Comparison of ENCODE assay signal across 8 cellular contexts in the genomic region with DNA sequence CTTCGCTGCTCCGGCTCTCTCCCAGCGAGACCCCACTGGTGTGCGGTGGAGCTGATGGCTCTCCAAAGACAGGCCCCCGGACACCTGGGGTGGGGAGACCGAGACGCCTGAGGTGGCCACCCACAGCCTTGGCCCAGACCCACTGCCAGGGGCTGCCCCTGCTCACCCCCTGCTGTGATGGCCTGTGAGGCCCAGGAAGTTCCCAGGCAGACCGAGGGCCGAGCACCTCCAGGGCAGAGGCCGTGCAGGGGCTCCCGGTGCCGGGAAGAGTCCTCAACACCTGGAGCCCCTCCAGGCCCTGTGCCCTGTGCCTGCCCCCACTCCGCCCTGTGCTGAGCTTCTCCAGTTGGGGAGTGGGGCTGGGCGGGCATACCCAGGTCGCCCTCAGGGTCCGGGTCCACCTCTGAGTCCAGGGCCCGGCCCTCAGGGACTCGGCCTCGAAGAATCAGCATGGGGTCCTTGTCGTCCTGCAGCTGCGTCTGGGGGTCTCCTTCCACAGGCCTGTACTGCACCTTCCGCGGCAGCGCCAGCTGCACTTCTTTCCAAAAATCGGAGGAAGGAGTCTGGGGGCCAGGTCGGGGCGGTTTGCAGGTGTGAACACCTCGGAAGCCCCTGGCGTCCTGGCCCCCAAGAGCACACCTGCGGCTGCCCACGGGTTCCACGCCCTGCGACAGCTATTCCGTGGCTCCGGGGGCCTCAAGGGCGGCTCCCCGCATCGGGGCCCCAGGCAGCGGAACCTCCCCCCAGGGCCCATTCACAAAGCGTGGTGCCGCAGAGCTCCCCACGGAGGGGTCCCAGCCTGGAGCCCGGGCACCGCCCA. TPM values are rescaled to one million over a fixed set of nuclear protein-coding genes. Genes with fewer than 3 reads are reported as not detected.
DNase-seq lines count a peak whose midpoint lies in the region; ATAC-seq and TF ChIP-seq lines count a peak whose summit lies in the region.

No MANE protein-coding gene starts in this region.

- intact Hi-C loops in activated CD4-positive, alpha-beta T cell treated with anti-CD3 and anti-CD28 coated beads, Interleukin-2, amount 10 ng/mL, durations not matched to agents 24 days and 14 days (cut with micrococcal nuclease), result loop anchor here (5.0 kb wide), 1 partner anchor 99 kb away; the partner anchor contains the start of gene IFITM2

- H3K4me3 Mint-ChIP-seq in activated CD4-positive, alpha-beta T cell treated with anti-CD3 and anti-CD28 coated beads, Interleukin-2, amount 10 ng/mL, durations not matched to agents 24 days and 14 days, result peak overlapping the region; percentile 62
- H3K4me3 Mint-ChIP-seq in chondrocyte (ENCODE audit: unreplicated experiment) (peak overlapping the region; percentile 60), memory B cell (peak overlapping the region; percentile 67)

- TF ChIP-seq CTCF in chondrocyte (IDR thresholded peaks at IDR 0.05) (no peak), upper lobe of left lung (IDR thresholded peaks at IDR 0.05) (peak in 1 of 6 experiments; percentile 5)

- peaks cover 4% of the 10 kb centered on the region for H3K36me3 Mint-ChIP-seq in activated CD4-positive, alpha-beta T cell treated with anti-CD3 and anti-CD28 coated beads, Interleukin-2, amount 10 ng/mL, durations not matched to agents 24 days and 14 days (ENCODE audit: low read depth)
- H3K36me3 Mint-ChIP-seq in chondrocyte (ENCODE audit: low read depth) (no peaks in the 10 kb centered on the region), memory B cell (peaks cover 2% of the 10 kb centered on the region)

- H3K4me1 Mint-ChIP-seq in activated CD4-positive, alpha-beta T cell treated with anti-CD3 and anti-CD28 coated beads, Interleukin-2, amount 10 ng/mL, durations not matched to agents 24 days and 14 days, result peaks cover 2% of the 10 kb centered on the region
- H3K4me1 Mint-ChIP-seq in chondrocyte (ENCODE audit: low read depth) (peaks cover 8% of the 10 kb centered on the region), memory B cell (peaks cover 6% of the 10 kb centered on the region)

- WGBS in upper lobe of left lung, 2 donors, result 84 to 85% methylated on average over 13 to 33 of the region's 44 CpGs

- H3K4me3 ChIP-seq in upper lobe of left lung, result peak overlapping the region; percentile 47 to 73 (median 64)

- no peaks in the 10 kb centered on the region for H3K9me3 Mint-ChIP-seq in activated CD4-positive, alpha-beta T cell treated with anti-CD3 and anti-CD28 coated beads, Interleukin-2, amount 10 ng/mL, durations not matched to agents 24 days and 14 days
- no peaks in the 10 kb centered on the region for H3K9me3 Mint-ChIP-seq in chondrocyte (ENCODE audit: low read depth)
- H3K9me3 Mint-ChIP-seq in memory B cell, result no peaks in the 10 kb centered on the region

- H3K36me3 ChIP-seq in upper lobe of left lung, result peaks cover 0 to 18% (median 5%) of the 10 kb centered on the region in 4 donors

- H3K27ac ChIP-seq in upper lobe of left lung, result peak overlapping the region; percentile 48 to 82 (median 81)

- no peak for DNase-seq in activated CD4-positive, alpha-beta T cell treated with anti-CD3 and anti-CD28 coated beads, Interleukin-2, amount 10 ng/mL, durations not matched to agents 24 days and 14 days
- DNase-seq in activated CD4-positive, alpha-beta T cell treated with anti-CD3 and anti-CD28 coated beads for 4 hours, result no peak
- DNase-seq in chondrocyte (ENCODE audit: low spot score), result no peak
- DNase-seq in memory B cell (ENCODE audit: low spot score in 2 of 2), result no peak
- DNase-seq in upper lobe of left lung, result peak in 1 of 2 donors; percentile 81
- no peak for DNase-seq in foreskin melanocyte
- DNase-seq in hypothalamus (lab: John Stamatoyannopoulos, UW), result no peak

- H3K4me1 ChIP-seq in upper lobe of left lung, result peaks cover 14 to 24% (median 15%) of the 10 kb centered on the region in 4 donors

- peaks cover 0 to 5% (median 0%) of the 10 kb centered on the region in 4 donors for H3K27me3 ChIP-seq in upper lobe of left lung

- H3K9me3 ChIP-seq in upper lobe of left lung, result no peaks in the 10 kb centered on the region

- no peaks in the 10 kb centered on the region for H3K27me3 Mint-ChIP-seq in activated CD4-positive, alpha-beta T cell treated with anti-CD3 and anti-CD28 coated beads, Interleukin-2, amount 10 ng/mL, durations not matched to agents 24 days and 14 days
- H3K27me3 Mint-ChIP-seq in chondrocyte (ENCODE audit: low read depth) (no peaks in the 10 kb centered on the region), memory B cell (no peaks in the 10 kb centered on the region)

- TF ChIP-seq POLR2A in upper lobe of left lung (IDR thresholded peaks at IDR 0.05), result no peak

- no peak overlapping the region for H3K27ac Mint-ChIP-seq in activated CD4-positive, alpha-beta T cell treated with anti-CD3 and anti-CD28 coated beads, Interleukin-2, amount 10 ng/mL, durations not matched to agents 24 days and 14 days
- H3K27ac Mint-ChIP-seq in chondrocyte (ENCODE audit: unreplicated experiment) (no peak overlapping the region), memory B cell (peak overlapping the region; percentile 11)

- no peak for TF ChIP-seq EP300 in upper lobe of left lung (IDR thresholded peaks at IDR 0.05)

- no peak for ATAC-seq in memory B cell (ENCODE audit: low read depth)
- ATAC-seq in upper lobe of left lung (ENCODE audit: low FRiP score in 2 of 2), result peak; percentile 6 to 15
- ATAC-seq in HG03439 (IDR thresholded peaks at IDR 0.05; ENCODE audit: unreplicated experiment), result no peak

RNA-seq across cellular contexts. Expression of gene SIGIRR, which starts 8.6 kb away (rescaled TPM):
- 40.7 and 42.7 TPM in 2 replicates for total RNA-seq in activated CD4-positive, alpha-beta T cell treated with anti-CD3 and anti-CD28 coated beads, Interleukin-2, amount 10 ng/mL, durations not matched to agents 24 days and 14 days
- total RNA-seq in chondrocyte, result 12.3 to 26.6 TPM (median 25.9 TPM) in 3 replicates
- 100 to 1,000 TPM in 3 of 6 donors, 10 to 100 TPM in 3; 54.7 to 116 (median 91.1) TPM for total RNA-seq in upper lobe of left lung

RNA-seq across cellular contexts. Expression of gene PKP3, which starts 12.2 kb away (rescaled TPM):
- not detected in 2 replicates for total RNA-seq in activated CD4-positive, alpha-beta T cell treated with anti-CD3 and anti-CD28 coated beads, Interleukin-2, amount 10 ng/mL, durations not matched to agents 24 days and 14 days
- 0.56 to 0.92 TPM (median 0.85 TPM) in 3 replicates for total RNA-seq in chondrocyte
- total RNA-seq in upper lobe of left lung, result 10 to 100 TPM; 33.4 to 86.3 (median 55.2) TPM

RNA-seq across cellular contexts. Expression of gene ANO9, which starts 35.6 kb away (rescaled TPM):
- total RNA-seq in activated CD4-positive, alpha-beta T cell treated with anti-CD3 and anti-CD28 coated beads, Interleukin-2, amount 10 ng/mL, durations not matched to agents 24 days and 14 days, result 35.4 and 36.9 TPM in 2 replicates
- total RNA-seq in chondrocyte (not detected in 3 replicates), upper lobe of left lung (10 to 100 TPM; 11.7 to 62.9 (median 18.8) TPM)

RNA-seq across cellular contexts. Expression of gene B4GALNT4, which starts 36.9 kb away (rescaled TPM):
- 3.9 and 4.1 TPM in 2 replicates for total RNA-seq in activated CD4-positive, alpha-beta T cell treated with anti-CD3 and anti-CD28 coated beads, Interleukin-2, amount 10 ng/mL, durations not matched to agents 24 days and 14 days
- total RNA-seq in chondrocyte, result 37.0 to 39.1 TPM (median 37.2 TPM) in 3 replicates
- total RNA-seq in upper lobe of left lung, result 1 to 10 TPM in 1 of 6 donors, under 1 TPM in 4, not detected in 1; 0.23 to 2.1 (median 0.54) TPM

RNA-seq across cellular contexts. Expression of gene PTDSS2, which starts 43.9 kb away (rescaled TPM):
- total RNA-seq in activated CD4-positive, alpha-beta T cell treated with anti-CD3 and anti-CD28 coated beads, Interleukin-2, amount 10 ng/mL, durations not matched to agents 24 days and 14 days, result 31.0 and 31.8 TPM in 2 replicates
- 30.0 to 32.5 TPM (median 32.0 TPM) in 3 replicates for total RNA-seq in chondrocyte
- total RNA-seq in upper lobe of left lung, result 100 to 1,000 TPM in 1 of 6 donors, 10 to 100 TPM in 5; 29.6 to 188 (median 45.1) TPM

Comparison
In these comparisons a context has a peak if more than half of its experiments do, and no peak if none do; other contexts are left out.
1. ATAC-seq: peak in upper lobe of left lung (2 of 2); none in memory B cell (single experiment) and HG03439 (single experiment).
2. RNA of gene PKP3, which starts 12.2 kb away (total RNA-seq): 33.4 to 86.3 TPM in upper lobe of left lung; 0.56 to 0.92 TPM in chondrocyte and not detected in activated CD4-positive, alpha-beta T cell treated with anti-CD3 and anti-CD28 coated beads, Interleukin-2, amount 10 ng/mL, durations not matched to agents 24 days and 14 days; every median in the first group is over 10 times any median in the second.
3. RNA of gene ANO9, which starts 35.6 kb away (total RNA-seq): 35.4 to 36.9 TPM in activated CD4-positive, alpha-beta T cell treated with anti-CD3 and anti-CD28 coated beads, Interleukin-2, amount 10 ng/mL, durations not matched to agents 24 days and 14 days and 11.7 to 62.9 TPM in upper lobe of left lung; not detected in chondrocyte; every median in the first group is over 10 times any median in the second.
4. Peak in every context shown above with its lines, with median percentiles within 50 percentile points of each other: H3K4me3 Mint-ChIP-seq.